8 cellular contexts compared by ENCODE assay signal in genomic region chr12:68223067-68223747, GRCh38. TPM values are rescaled to one million over a fixed set of nuclear protein-coding genes. Genes with fewer than 3 reads are reported as not detected.
A peak's percentile ranks its signal among the peaks of the same experiment; 100 is the strongest.
DNase-seq lines count a peak whose midpoint lies in the region; ATAC-seq and TF ChIP-seq lines count a peak whose summit lies in the region.

No MANE protein-coding gene starts in this region.

- CTCF ChIA-PET in CD8-positive, alpha-beta memory T cell (lab: Charles Lee): interaction anchor here (0.7 to 3.9 kb wide), 35 partner anchors 8 to 867 kb away, joined by 3 to 38 read pairs (median 4); partner anchors contain the start of gene IFNG

- peak; percentile 99 for ATAC-seq in naive B cell (ENCODE audit: low read depth in 2 of 2)

- H3K36me3 Mint-ChIP-seq in CD8-positive, alpha-beta memory T cell: peaks cover 0 to 2% (median 0%) of the 10 kb centered on the region in 3 donors
- no peaks in the 10 kb centered on the region for H3K36me3 Mint-ChIP-seq in naive B cell

- no peaks in the 10 kb centered on the region for H3K36me3 ChIP-seq in CD8-positive, alpha-beta memory T cell (ENCODE audit: insufficient read depth, low read length)
- H3K36me3 ChIP-seq in NT2/D1 (ENCODE audit: insufficient read depth, insufficient read length, low read length): no peaks in the 10 kb centered on the region

- peak; percentile 51 to 74 (median 65) for DNase-seq in CD8-positive, alpha-beta memory T cell
- peak; percentile 74 for DNase-seq in GM20000 (ENCODE audit: low spot score)
- peak; percentile 88 for DNase-seq in HT-29 (ENCODE audit: low spot score)
- DNase-seq in NT2/D1 (ENCODE audit: low read depth, low spot score): peak; percentile 89
- DNase-seq in activated CD8-positive, alpha-beta memory T cell treated with anti-CD3 and anti-CD28 coated beads, Interleukin-2, amount 50 U/mL, for 24 hours (ENCODE audit: extremely low read depth): peak; percentile 31
- DNase-seq in epithelial cell of esophagus (ENCODE audit: low read depth): peak; percentile 93
- DNase-seq in naive B cell: peak; percentile 60
- peak; percentile 16 to 40 for DNase-seq in stimulated activated CD8-positive, alpha-beta memory T cell treated with anti-CD3 and anti-CD28 coated beads, Interleukin-7, amount 100 ng/mL, for 48 hours (ENCODE audit: extremely low read depth in 1 of 2, low read depth in 1 of 2)

- POLR2A ChIA-PET in CD8-positive, alpha-beta memory T cell (lab: Charles Lee): interaction anchor here (0.6 kb wide), 1 partner anchor 105 kb away, joined by 3 read pairs; no protein-coding TSS in a partner anchor

- H3K4me3 ChIP-seq in CD8-positive, alpha-beta memory T cell (ENCODE audit: low read length): no peak overlapping the region
- H3K4me3 ChIP-seq in NT2/D1 (ENCODE audit: insufficient read length, low read depth): no peak overlapping the region
- H3K4me3 ChIP-seq in epithelial cell of esophagus (ENCODE audit: low read length): no peak overlapping the region

- H3K27me3 ChIP-seq in CD8-positive, alpha-beta memory T cell (ENCODE audit: insufficient read depth, low read length, poor library complexity, severe bottlenecking): no peaks in the 10 kb centered on the region
- H3K27me3 ChIP-seq in NT2/D1 (ENCODE audit: insufficient read depth, insufficient read length): no peaks in the 10 kb centered on the region

- no peak overlapping the region for H3K27ac ChIP-seq in CD8-positive, alpha-beta memory T cell (ENCODE audit: low read depth, low read length)

- peaks cover 0 to 3% of the 10 kb centered on the region in 2 donors for H3K27me3 Mint-ChIP-seq in CD8-positive, alpha-beta memory T cell
- H3K27me3 Mint-ChIP-seq in naive B cell: peaks cover 0 to 5% (median 0%) of the 10 kb centered on the region in 3 donors

- TF ChIP-seq CTCF in GM20000 (IDR thresholded peaks at IDR 0.05; ENCODE audit: extremely low read depth, missing control alignments) (peak; percentile 71), epithelial cell of esophagus (IDR thresholded peaks at IDR 0.05; ENCODE audit: insufficient read depth, low read depth, low read length, missing control alignments) (peak; percentile 93)

- peaks cover 6% of the 10 kb centered on the region for H3K4me1 ChIP-seq in CD8-positive, alpha-beta memory T cell (ENCODE audit: insufficient read depth, low read length)
- H3K4me1 ChIP-seq in NT2/D1 (ENCODE audit: insufficient read depth, insufficient read length): no peaks in the 10 kb centered on the region

- H3K9me3 ChIP-seq in CD8-positive, alpha-beta memory T cell (ENCODE audit: low read length): no peaks in the 10 kb centered on the region
- H3K9me3 ChIP-seq in NT2/D1 (ENCODE audit: insufficient read depth, low read length): no peaks in the 10 kb centered on the region

- peak overlapping the region in 6 of 8 donors; percentile 0 to 60 (median 40) for H3K27ac Mint-ChIP-seq in CD8-positive, alpha-beta memory T cell
- no peak overlapping the region for H3K27ac Mint-ChIP-seq in naive B cell

- H3K9me3 Mint-ChIP-seq in CD8-positive, alpha-beta memory T cell: no peaks in the 10 kb centered on the region
- H3K9me3 Mint-ChIP-seq in naive B cell: no peaks in the 10 kb centered on the region

- no peak overlapping the region for H3K9ac ChIP-seq in NT2/D1 (ENCODE audit: insufficient read length, low read depth)

- H3K4me3 Mint-ChIP-seq in CD8-positive, alpha-beta memory T cell: peak overlapping the region; percentile 15 to 76 (median 67)
- peak overlapping the region in 2 of 8 donors; percentile 9 to 75 for H3K4me3 Mint-ChIP-seq in naive B cell

- peaks cover 7 to 12% (median 10%) of the 10 kb centered on the region in 3 donors for H3K4me1 Mint-ChIP-seq in CD8-positive, alpha-beta memory T cell
- peaks cover 4 to 7% (median 6%) of the 10 kb centered on the region in 3 donors for H3K4me1 Mint-ChIP-seq in naive B cell

RNA-seq across cellular contexts. Expression of gene IL26, which starts 2.4 kb away (rescaled TPM):
- total RNA-seq in CD8-positive, alpha-beta memory T cell: under 1 TPM; 0.88 to 1.00 TPM
- polyA plus RNA-seq in CD8-positive, alpha-beta memory T cell: 0.28 TPM
- not detected in 2 replicates for total RNA-seq in HT-29 (2014; rRNA removed; shearing (Covaris generic))
- polyA plus RNA-seq in naive B cell (ENCODE audit: low read depth in 6 of 6): not detected

RNA-seq across cellular contexts. Expression of gene IL22, which starts 30.2 kb away (rescaled TPM):
- under 1 TPM; 0.46 to 0.64 TPM for total RNA-seq in CD8-positive, alpha-beta memory T cell
- polyA plus RNA-seq in CD8-positive, alpha-beta memory T cell: not detected
- not detected in 2 replicates for total RNA-seq in HT-29 (2014; rRNA removed; shearing (Covaris generic))
- not detected for polyA plus RNA-seq in naive B cell (ENCODE audit: low read depth in 6 of 6)

Comparison
In these comparisons a context has a peak if more than half of its experiments do, and no peak if none do; other contexts are left out.
1. DNase-seq: peak in every context shown above with its lines; median percentile 93 in epithelial cell of esophagus; 89 in NT2/D1; 88 in HT-29; 74 in GM20000; 65 in CD8-positive, alpha-beta memory T cell; 60 in naive B cell; 31 in activated CD8-positive, alpha-beta memory T cell treated with anti-CD3 and anti-CD28 coated beads, Interleukin-2, amount 50 U/mL, for 24 hours; 28 in stimulated activated CD8-positive, alpha-beta memory T cell treated with anti-CD3 and anti-CD28 coated beads, Interleukin-7, amount 100 ng/mL, for 48 hours.
2. H3K27ac Mint-ChIP-seq: peak in CD8-positive, alpha-beta memory T cell (6 of 8); none in naive B cell (0 of 6).